16 cellular contexts compared by ENCODE assay signal in the genomic region with DNA sequence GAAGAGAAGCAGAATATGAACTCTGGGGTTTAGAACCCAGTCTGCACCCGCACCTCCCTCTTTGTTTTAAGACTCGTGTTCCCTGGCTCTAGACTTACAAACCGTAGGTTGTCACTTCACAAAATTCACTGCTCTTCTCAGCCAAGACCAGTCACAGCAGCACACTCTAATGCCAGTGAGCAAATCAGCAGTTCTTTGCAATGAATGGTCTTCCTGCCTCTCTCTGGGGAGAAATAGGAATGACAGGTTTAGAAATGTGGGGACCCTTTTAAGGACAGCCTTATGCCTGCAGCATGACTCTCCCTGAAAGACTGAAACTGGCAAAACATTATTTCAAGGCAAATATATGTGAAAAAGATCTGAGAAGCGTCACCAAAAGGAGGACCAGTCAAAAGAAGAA.
DNase-seq lines count a peak whose midpoint lies in the region; ATAC-seq, FAIRE-seq and TF ChIP-seq lines count a peak whose summit lies in the region.
"Had no signal": no experiment of that assay in that cellular context is flagged by ENCODE, and none has a peak within 500 bp of the region (broad histone marks: within the 10 kb centered on the region; RNA-seq: fewer than 3 reads in every experiment).

No MANE protein-coding gene starts in this region.

- H3K9me3 Mint-ChIP-seq in activated naive CD4-positive, alpha-beta T cell treated with anti-CD3 and anti-CD28 coated beads, Interleukin-2, amount 50 U/mL, for 24 hours: no peaks in the 10 kb centered on the region
- no peaks in the 10 kb centered on the region for H3K9me3 Mint-ChIP-seq in activated naive CD4-positive, alpha-beta T cell treated with anti-CD3 and anti-CD28 coated beads, Interleukin-2, amount 10 ng/mL, durations not matched to agents 7 days and 5 days
- no peaks in the 10 kb centered on the region for H3K9me3 Mint-ChIP-seq in stimulated activated effector memory CD8-positive, alpha-beta T cell treated with anti-CD3 and anti-CD28 coated beads, Interleukin-12 subunit alpha, Interleukin-12 subunit beta, amount 100 ng/mL, for 72 hours

- no peak overlapping the region for H3K4me3 ChIP-seq in body of pancreas
- H3K4me3 ChIP-seq in endothelial cell of umbilical vein (replicated peaks in 1 of 3; ENCODE audit: insufficient read depth in 1 of 3, low read depth in 1 of 3, low read length in 3 of 3): no peak overlapping the region
- H3K4me3 ChIP-seq in ovary: no peak overlapping the region
- H3K4me3 ChIP-seq: BLaER1 treated with 17β-estradiol and CSF1 and Interleukin-3, amounts not matched to agents 10 nM and 100 nM; GM23248; MG63 had no signal

- no TSS peak for BruUV-seq in endothelial cell of umbilical vein (replicated peaks; lab: Mats Ljungman, UMichigan)

- no peaks in the 10 kb centered on the region for H3K27me3 ChIP-seq in body of pancreas
- H3K27me3 ChIP-seq in endothelial cell of umbilical vein (ENCODE audit: control insufficient read depth in 2 of 2, insufficient read depth in 2 of 2, low read length in 2 of 2): no peaks in the 10 kb centered on the region
- H3K27me3 ChIP-seq in ovary: no peaks in the 10 kb centered on the region
- H3K27me3 ChIP-seq: BLaER1 treated with 17β-estradiol and CSF1 and Interleukin-3, amounts not matched to agents 10 nM and 100 nM; MG63 had no signal

- H2AFZ ChIP-seq in endothelial cell of umbilical vein (ENCODE audit: low read depth, low read length): no peak overlapping the region
- H2AFZ ChIP-seq: GM23248 had no signal

- H3K79me2 ChIP-seq in endothelial cell of umbilical vein (ENCODE audit: control insufficient read depth, insufficient read depth, low read length): no peaks in the 10 kb centered on the region

- POLR2A ChIA-PET in endothelial cell of umbilical vein (lab: Charles Lee): no interaction called here

- peak overlapping the region; percentile 59 for H3K27ac Mint-ChIP-seq in activated naive CD4-positive, alpha-beta T cell treated with anti-CD3 and anti-CD28 coated beads, Interleukin-2, amount 50 U/mL, for 24 hours
- no peak overlapping the region for H3K27ac Mint-ChIP-seq in activated naive CD4-positive, alpha-beta T cell treated with anti-CD3 and anti-CD28 coated beads, Interleukin-2, amount 10 ng/mL, durations not matched to agents 7 days and 5 days
- H3K27ac Mint-ChIP-seq in stimulated activated effector memory CD8-positive, alpha-beta T cell treated with anti-CD3 and anti-CD28 coated beads, Interleukin-12 subunit alpha, Interleukin-12 subunit beta, amount 100 ng/mL, for 72 hours: no peak overlapping the region

- no peak for FAIRE-seq in endothelial cell of umbilical vein (lab: Jason Lieb, UNC)

- no peak overlapping the region for H3K4me2 ChIP-seq in endothelial cell of umbilical vein (ENCODE audit: insufficient read depth, low read length)
- H3K4me2 ChIP-seq: BLaER1 treated with 17β-estradiol and CSF1 and Interleukin-3, amounts not matched to agents 10 nM and 100 nM had no signal

- CTCF ChIA-PET in activated naive CD4-positive, alpha-beta T cell treated with anti-CD3 and anti-CD28 coated beads, Interleukin-2, amount 10 ng/mL, durations not matched to agents 7 days and 5 days (lab: Charles Lee): no interaction called here
- CTCF ChIA-PET in endothelial cell of umbilical vein (lab: Charles Lee): interaction anchor here (1.7 to 2.4 kb wide), 2 partner anchors 159 to 176 kb away, joined by 4 to 10 read pairs; no protein-coding TSS in a partner anchor

- H3K4me1 Mint-ChIP-seq in activated naive CD4-positive, alpha-beta T cell treated with anti-CD3 and anti-CD28 coated beads, Interleukin-2, amount 50 U/mL, for 24 hours: no peaks in the 10 kb centered on the region
- H3K4me1 Mint-ChIP-seq in activated naive CD4-positive, alpha-beta T cell treated with anti-CD3 and anti-CD28 coated beads, Interleukin-2, amount 10 ng/mL, durations not matched to agents 7 days and 5 days: no peaks in the 10 kb centered on the region
- no peaks in the 10 kb centered on the region for H3K4me1 Mint-ChIP-seq in stimulated activated effector memory CD8-positive, alpha-beta T cell treated with anti-CD3 and anti-CD28 coated beads, Interleukin-12 subunit alpha, Interleukin-12 subunit beta, amount 100 ng/mL, for 72 hours

- H3K4me1 ChIP-seq in body of pancreas (peaks cover 6% of the 10 kb centered on the region), endothelial cell of umbilical vein (ENCODE audit: control insufficient read depth, extremely low read depth, insufficient read depth, low read length) (no peaks in the 10 kb centered on the region), ovary (ENCODE audit: insufficient read depth) (no peaks in the 10 kb centered on the region)
- H3K4me1 ChIP-seq: BLaER1 treated with 17β-estradiol and CSF1 and Interleukin-3, amounts not matched to agents 10 nM and 100 nM had no signal

- no peaks in the 10 kb centered on the region for H3K36me3 Mint-ChIP-seq in activated naive CD4-positive, alpha-beta T cell treated with anti-CD3 and anti-CD28 coated beads, Interleukin-2, amount 50 U/mL, for 24 hours
- no peaks in the 10 kb centered on the region for H3K36me3 Mint-ChIP-seq in activated naive CD4-positive, alpha-beta T cell treated with anti-CD3 and anti-CD28 coated beads, Interleukin-2, amount 10 ng/mL, durations not matched to agents 7 days and 5 days
- H3K36me3 Mint-ChIP-seq in stimulated activated effector memory CD8-positive, alpha-beta T cell treated with anti-CD3 and anti-CD28 coated beads, Interleukin-12 subunit alpha, Interleukin-12 subunit beta, amount 100 ng/mL, for 72 hours: no peaks in the 10 kb centered on the region

- ATAC-seq in body of pancreas: no peak
- no peak for ATAC-seq in HG02938 (IDR thresholded peaks at IDR 0.05; ENCODE audit: unreplicated experiment)
- no peak for ATAC-seq in stimulated activated effector memory CD8-positive, alpha-beta T cell treated with anti-CD3 and anti-CD28 coated beads, Interleukin-12 subunit alpha, Interleukin-12 subunit beta, amount 100 ng/mL, for 72 hours

- peaks cover 9% of the 10 kb centered on the region for H3K27me3 Mint-ChIP-seq in activated naive CD4-positive, alpha-beta T cell treated with anti-CD3 and anti-CD28 coated beads, Interleukin-2, amount 50 U/mL, for 24 hours
- H3K27me3 Mint-ChIP-seq in activated naive CD4-positive, alpha-beta T cell treated with anti-CD3 and anti-CD28 coated beads, Interleukin-2, amount 10 ng/mL, durations not matched to agents 7 days and 5 days: peaks cover 5% of the 10 kb centered on the region

- H3K36me3 ChIP-seq in body of pancreas (replicated peaks in 1 of 2; ENCODE audit: insufficient read depth in 1 of 2, low read depth in 2 of 2) (no peaks in the 10 kb centered on the region), endothelial cell of umbilical vein (ENCODE audit: control insufficient read depth in 2 of 2, extremely low read depth in 1 of 2, insufficient read depth in 2 of 2, low read length in 2 of 2) (no peaks in the 10 kb centered on the region), ovary (no peaks in the 10 kb centered on the region)
- H3K36me3 ChIP-seq: BLaER1 treated with 17β-estradiol and CSF1 and Interleukin-3, amounts not matched to agents 10 nM and 100 nM; MG63 had no signal

- TF ChIP-seq CTCF in body of pancreas (IDR thresholded peaks at IDR 0.05): peak in 4 of 7 experiments; percentile 21 to 53 (median 37)
- peak in 1 of 2 donors; percentile 5 for TF ChIP-seq CTCF in endothelial cell of umbilical vein (IDR thresholded peaks at IDR 0.05; ENCODE audit: extremely low read depth in 1 of 2, insufficient read depth in 1 of 2, low read depth in 1 of 2, low read length in 2 of 2)
- no peak for TF ChIP-seq CTCF in ovary (IDR thresholded peaks at IDR 0.05)

- H3K9ac ChIP-seq in endothelial cell of umbilical vein (replicated peaks; ENCODE audit: extremely low read depth, insufficient read depth, low read length): no peak overlapping the region
- H3K9ac ChIP-seq: BLaER1 treated with 17β-estradiol and CSF1 and Interleukin-3, amounts not matched to agents 10 nM and 100 nM; GM23248 had no signal

- H3K9me1 ChIP-seq in endothelial cell of umbilical vein (replicated peaks; ENCODE audit: control insufficient read depth, extremely low read depth, insufficient read depth, low read length): no peaks in the 10 kb centered on the region

- H3K27ac ChIP-seq in body of pancreas (no peak overlapping the region), endothelial cell of umbilical vein (ENCODE audit: insufficient read depth, low read depth, low read length) (no peak overlapping the region), ovary (no peak overlapping the region)
- H3K27ac ChIP-seq: BLaER1 treated with 17β-estradiol and CSF1 and Interleukin-3, amounts not matched to agents 10 nM and 100 nM; GM23248 had no signal

- no peaks in the 10 kb centered on the region for H4K20me1 ChIP-seq in endothelial cell of umbilical vein (replicated peaks; ENCODE audit: control insufficient read depth, extremely low read depth, insufficient read depth, low read length)
- H4K20me1 ChIP-seq: BLaER1 treated with 17β-estradiol and CSF1 and Interleukin-3, amounts not matched to agents 10 nM and 100 nM had no signal

- no peak for DNase-seq in activated naive CD4-positive, alpha-beta T cell treated with anti-CD3 and anti-CD28 coated beads, Interleukin-2, amount 10 ng/mL, durations not matched to agents 7 days and 5 days
- peak in 1 of 4 donors; percentile 15 for DNase-seq in body of pancreas
- DNase-seq in endothelial cell of umbilical vein (ENCODE audit: low read depth, low spot score): peak; percentile 14
- DNase-seq in renal cortical epithelial cell (ENCODE audit: low read depth): peak; percentile 1
- no peak for DNase-seq in ovary
- no peak for DNase-seq in stimulated activated effector memory CD8-positive, alpha-beta T cell treated with anti-CD3 and anti-CD28 coated beads, Interleukin-12 subunit alpha, Interleukin-12 subunit beta, amount 100 ng/mL, for 72 hours (ENCODE audit: low spot score in 2 of 2)
- DNase-seq: DMS 273 treated with DMSO at 0.1 percent for 48 hours, GM23248, MG63, NCI-H1092 treated with DMSO at 0.1 percent for 48 hours, NCI-H187 treated with DMSO at 0.1 percent for 48 hours, NCI-H2171, NCI-H510A had no signal

- H3K9me3 ChIP-seq in body of pancreas (no peaks in the 10 kb centered on the region), endothelial cell of umbilical vein (replicated peaks; ENCODE audit: control insufficient read depth, insufficient read depth, low read length) (no peaks in the 10 kb centered on the region), ovary (no peaks in the 10 kb centered on the region)
- H3K9me3 ChIP-seq: BLaER1 treated with 17β-estradiol and CSF1 and Interleukin-3, amounts not matched to agents 10 nM and 100 nM; MG63 had no signal

- H3K4me3 Mint-ChIP-seq in activated naive CD4-positive, alpha-beta T cell treated with anti-CD3 and anti-CD28 coated beads, Interleukin-2, amount 50 U/mL, for 24 hours: no peak overlapping the region
- H3K4me3 Mint-ChIP-seq in activated naive CD4-positive, alpha-beta T cell treated with anti-CD3 and anti-CD28 coated beads, Interleukin-2, amount 10 ng/mL, durations not matched to agents 7 days and 5 days: no peak overlapping the region
- H3K4me3 Mint-ChIP-seq in stimulated activated effector memory CD8-positive, alpha-beta T cell treated with anti-CD3 and anti-CD28 coated beads, Interleukin-12 subunit alpha, Interleukin-12 subunit beta, amount 100 ng/mL, for 72 hours: no peak overlapping the region

- intact Hi-C loops in body of pancreas (cut with DNase I) (no loop called here), endothelial cell of umbilical vein (cut with micrococcal nuclease) (no loop called here), ovary (cut with DNase I) (no loop called here)

- TF ChIP-seq POLR2A in body of pancreas (IDR thresholded peaks at IDR 0.05): no peak
- no peak for TF ChIP-seq POLR2A in endothelial cell of umbilical vein (IDR thresholded peaks at IDR 0.05; ENCODE audit: low read depth, low read length)
- TF ChIP-seq POLR2A in ovary (IDR thresholded peaks at IDR 0.05): no peak

- TF ChIP-seq EP300 in ovary (IDR thresholded peaks at IDR 0.05): no peak

- dilution Hi-C loops in endothelial cell of umbilical vein (cut with MboI; ENCODE audit: extremely low pct_ligation_motif_present, low sequenced_read_pairs): no loop called here

- 48 to 50% methylated on average over 4 of the region's 4 CpGs for WGBS in body of pancreas, 2 donors
- 59 to 68% (median 66%) methylated on average over 4 of the region's 4 CpGs for WGBS in ovary, 3 donors

Comparison
In these comparisons a context has a peak if more than half of its experiments do, and no peak if none do; other contexts are left out.
1. DNase-seq: peak in endothelial cell of umbilical vein (single experiment) and renal cortical epithelial cell (single experiment); none in activated naive CD4-positive, alpha-beta T cell treated with anti-CD3 and anti-CD28 coated beads, Interleukin-2, amount 10 ng/mL, durations not matched to agents 7 days and 5 days (single experiment), ovary (0 of 5) and stimulated activated effector memory CD8-positive, alpha-beta T cell treated with anti-CD3 and anti-CD28 coated beads, Interleukin-12 subunit alpha, Interleukin-12 subunit beta, amount 100 ng/mL, for 72 hours (0 of 2).
2. CTCF ChIP-seq: peak in body of pancreas (4 of 7); none in ovary (0 of 3).